2 cellular contexts compared by ENCODE assay signal in the genomic region with DNA sequence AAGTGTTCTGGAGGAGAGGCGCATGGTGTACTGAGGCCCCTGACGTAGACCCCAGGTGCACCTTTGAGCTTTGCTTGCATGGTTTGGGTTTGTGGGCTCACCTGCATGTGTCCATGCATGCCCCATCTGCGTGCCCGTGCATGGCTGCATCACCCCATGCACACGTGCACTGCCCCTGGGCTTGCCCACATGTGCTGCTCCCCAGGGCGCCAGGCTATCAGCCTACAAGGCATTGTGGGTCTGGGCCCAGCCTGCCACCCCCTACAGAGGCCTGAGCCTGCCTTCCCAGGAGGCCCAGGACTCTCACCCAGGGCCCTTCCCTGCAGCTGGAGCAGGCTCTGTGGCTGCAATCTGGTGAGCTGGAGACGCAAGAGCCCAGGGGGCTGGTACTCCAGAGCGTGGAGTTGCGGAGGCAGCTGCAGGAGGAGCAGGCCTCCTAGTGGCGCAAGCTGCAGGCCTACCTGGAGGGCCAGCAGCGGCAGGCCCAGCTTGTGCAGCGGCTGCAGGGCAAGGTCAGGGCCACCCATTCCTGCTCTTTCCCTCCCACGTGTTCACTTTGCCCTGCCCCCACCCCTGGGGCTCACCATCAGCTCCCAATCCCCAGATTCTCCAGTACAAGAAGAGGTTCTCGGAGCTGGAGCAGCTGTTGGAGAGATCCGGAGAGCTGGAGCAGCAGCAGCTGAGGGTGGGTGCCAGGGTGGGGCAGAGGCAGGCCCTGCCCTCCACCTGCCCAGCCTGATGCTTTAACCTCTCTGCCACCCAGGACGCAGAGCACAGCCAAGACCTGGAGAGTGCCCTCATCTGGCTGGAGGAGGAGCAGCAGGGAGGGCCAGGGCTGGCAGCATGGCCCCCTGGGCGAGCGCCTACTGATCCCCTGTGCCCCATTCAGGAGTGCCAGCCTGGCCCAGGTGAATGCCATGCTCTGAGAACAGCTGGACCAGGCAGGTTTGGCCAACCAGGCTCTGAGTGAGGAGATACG. TPM values are rescaled to one million over a fixed set of nuclear protein-coding genes. Genes with fewer than 3 reads are reported as not detected.
"Had no signal": no experiment of that assay in that cellular context is flagged by ENCODE, and none has a peak within 500 bp of the region (broad histone marks: within the 10 kb centered on the region; RNA-seq: fewer than 3 reads in every experiment).

No MANE protein-coding gene starts in this region.

RNA-seq across cellular contexts. Expression of gene RNU1-4, which starts 9.9 kb away (rescaled TPM):
- total RNA-seq: osteoblast had no signal
- polyA plus RNA-seq: neural cell had no signal
